In the genomic region with DNA sequence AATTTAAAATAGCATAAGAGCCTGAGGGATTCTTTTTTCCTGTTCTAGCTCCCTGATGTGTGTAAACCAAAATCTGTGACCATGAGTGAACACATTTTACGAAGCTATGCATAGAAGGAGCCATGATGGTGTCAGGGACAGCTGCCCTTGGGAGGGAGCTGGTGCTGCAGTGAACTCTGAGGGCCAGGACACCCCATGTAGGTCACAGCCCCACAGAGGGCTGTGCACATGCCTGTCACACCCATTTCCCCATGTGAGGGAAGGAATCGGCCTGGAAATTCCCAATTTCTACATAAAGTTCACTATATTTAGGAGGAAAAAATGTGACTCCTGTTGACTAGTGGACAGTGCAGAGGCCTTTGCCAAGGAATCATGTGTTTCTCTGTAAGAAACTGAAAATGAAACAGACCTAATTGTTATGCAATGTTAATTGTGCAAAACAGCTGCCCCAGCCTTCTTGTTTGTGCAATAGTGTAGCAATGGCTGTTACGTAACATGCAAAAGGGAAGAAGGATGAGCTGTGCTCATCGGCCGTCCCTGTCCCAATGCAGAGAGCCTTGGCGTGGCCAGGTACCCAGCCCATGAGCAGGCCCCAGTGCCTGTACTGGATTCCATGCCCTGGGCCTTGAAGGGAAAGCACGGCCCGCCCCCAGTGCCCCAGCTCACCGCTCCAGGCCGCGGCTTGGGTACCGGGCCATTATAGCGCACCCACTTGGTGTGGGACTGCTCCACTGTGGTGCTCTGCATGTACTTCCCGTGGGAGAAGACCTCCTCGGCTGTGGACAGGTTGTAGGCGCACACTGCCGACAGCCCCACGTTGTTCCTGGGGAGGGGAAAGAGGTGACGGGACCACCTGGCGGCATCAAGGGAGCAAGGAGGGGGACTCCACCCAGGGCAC, we compare ENCODE assay signal across 8 cellular contexts.
DNase-seq lines count a peak whose midpoint lies in the region; ATAC-seq and TF ChIP-seq lines count a peak whose summit lies in the region.

No MANE protein-coding gene starts in this region.

- no peaks in the 10 kb centered on the region for H3K36me3 ChIP-seq in hepatocyte (replicated peaks; ENCODE audit: insufficient read depth, low read depth)
- H3K36me3 ChIP-seq in spleen, result peaks cover 0 to 100% (median 99%) of the 10 kb centered on the region in 6 donors

- TF ChIP-seq CTCF in hepatocyte (IDR thresholded peaks at IDR 0.05; ENCODE audit: poor library complexity) (no peak), spleen (IDR thresholded peaks at IDR 0.05 in 8 of 11, conservative IDR thresholded peaks at IDR 0.05 in 3 of 11) (peak in 1 of 11 experiments; percentile 10)

- peaks cover 20% of the 10 kb centered on the region for H3K4me1 Mint-ChIP-seq in activated naive CD8-positive, alpha-beta T cell treated with anti-CD3 and anti-CD28 coated beads, Interleukin-2, amount 50 U/mL, for 24 hours

- H3K27ac Mint-ChIP-seq in activated naive CD8-positive, alpha-beta T cell treated with anti-CD3 and anti-CD28 coated beads, Interleukin-2, amount 50 U/mL, for 24 hours, result peak overlapping the region; percentile 38

- H3K79me2 ChIP-seq in hepatocyte, result no peaks in the 10 kb centered on the region

- H3K27ac ChIP-seq in hepatocyte, result no peak overlapping the region
- H3K27ac ChIP-seq in spleen, result peak overlapping the region; percentile 15 to 91 (median 84)

- H3K27me3 Mint-ChIP-seq in activated naive CD8-positive, alpha-beta T cell treated with anti-CD3 and anti-CD28 coated beads, Interleukin-2, amount 50 U/mL, for 24 hours, result no peaks in the 10 kb centered on the region

- no peak overlapping the region for H3K4me3 Mint-ChIP-seq in activated naive CD8-positive, alpha-beta T cell treated with anti-CD3 and anti-CD28 coated beads, Interleukin-2, amount 50 U/mL, for 24 hours

- H2AFZ ChIP-seq in hepatocyte, result no peak overlapping the region

- no peak overlapping the region for H3K4me3 ChIP-seq in hepatocyte
- H3K4me3 ChIP-seq in spleen, result peak overlapping the region in 1 of 8 donors; percentile 48

- peak in 1 of 3 donors; percentile 45 for TF ChIP-seq POLR2A in spleen (IDR thresholded peaks at IDR 0.05)

- intact Hi-C loops in spleen (cut with DNase I; ENCODE audit: low total_unique reads), result no loop called here

- no peaks in the 10 kb centered on the region for H3K27me3 ChIP-seq in hepatocyte
- no peaks in the 10 kb centered on the region for H3K27me3 ChIP-seq in spleen (replicated peaks in 1 of 7)

- H3K4me1 ChIP-seq in hepatocyte (ENCODE audit: insufficient read depth), result no peaks in the 10 kb centered on the region
- H3K4me1 ChIP-seq in spleen, result peaks cover 3 to 49% (median 32%) of the 10 kb centered on the region in 6 donors

- no peak for ATAC-seq in activated naive CD8-positive, alpha-beta T cell treated with anti-CD3 and anti-CD28 coated beads, Interleukin-2, amount 50 U/mL, for 24 hours
- no peak for ATAC-seq in GM19395 (IDR thresholded peaks at IDR 0.05; ENCODE audit: unreplicated experiment)
- no peak for ATAC-seq in GM21381 (IDR thresholded peaks at IDR 0.05; ENCODE audit: unreplicated experiment)

- DNase-seq in HCEC 1CT (peak; percentile 75), hepatocyte (ENCODE audit: low spot score) (peak; percentile 67), spleen (peak; percentile 91), middle frontal gyrus (ENCODE audit: extremely low spot score, low spot score) (no peak)
- DNase-seq in activated naive CD8-positive, alpha-beta T cell treated with anti-CD3 and anti-CD28 coated beads, Interleukin-2, amount 50 U/mL, for 24 hours, result no peak
- no peak for DNase-seq in stimulated activated CD8-positive, alpha-beta memory T cell treated with anti-CD3 and anti-CD28 coated beads, Interleukin-4, amount 100 ng/mL, for 48 hours

- H3K9me3 Mint-ChIP-seq in activated naive CD8-positive, alpha-beta T cell treated with anti-CD3 and anti-CD28 coated beads, Interleukin-2, amount 50 U/mL, for 24 hours, result no peaks in the 10 kb centered on the region

- H3K4me2 ChIP-seq in hepatocyte, result no peak overlapping the region

- 87% methylated on average over 20 of the region's 20 CpGs for WGBS in hepatocyte (ENCODE audit: low lambda C conversion rate, missing lambda C conversion rate)
- 59 to 85% (median 67%) methylated on average over 11 to 20 of the region's 20 CpGs for WGBS in spleen, 5 donors

- no peaks in the 10 kb centered on the region for H4K20me1 ChIP-seq in hepatocyte (ENCODE audit: insufficient read depth, poor library complexity, severe bottlenecking)

- H3K9me3 ChIP-seq in hepatocyte (ENCODE audit: low read depth) (no peaks in the 10 kb centered on the region), spleen (no peaks in the 10 kb centered on the region)

- H3K36me3 Mint-ChIP-seq in activated naive CD8-positive, alpha-beta T cell treated with anti-CD3 and anti-CD28 coated beads, Interleukin-2, amount 50 U/mL, for 24 hours (ENCODE audit: low read depth), result peaks cover 76% of the 10 kb centered on the region

- H3K9me2 ChIP-seq in hepatocyte (replicated peaks; ENCODE audit: insufficient read depth), result no peaks in the 10 kb centered on the region

Comparison
In these comparisons a context has a peak if more than half of its experiments do, and no peak if none do; other contexts are left out.
1. DNase-seq: peak in HCEC 1CT (single experiment), hepatocyte (single experiment) and spleen (single experiment); none in activated naive CD8-positive, alpha-beta T cell treated with anti-CD3 and anti-CD28 coated beads, Interleukin-2, amount 50 U/mL, for 24 hours (single experiment), middle frontal gyrus (single experiment) and stimulated activated CD8-positive, alpha-beta memory T cell treated with anti-CD3 and anti-CD28 coated beads, Interleukin-4, amount 100 ng/mL, for 48 hours (single experiment).